In the genomic region with DNA sequence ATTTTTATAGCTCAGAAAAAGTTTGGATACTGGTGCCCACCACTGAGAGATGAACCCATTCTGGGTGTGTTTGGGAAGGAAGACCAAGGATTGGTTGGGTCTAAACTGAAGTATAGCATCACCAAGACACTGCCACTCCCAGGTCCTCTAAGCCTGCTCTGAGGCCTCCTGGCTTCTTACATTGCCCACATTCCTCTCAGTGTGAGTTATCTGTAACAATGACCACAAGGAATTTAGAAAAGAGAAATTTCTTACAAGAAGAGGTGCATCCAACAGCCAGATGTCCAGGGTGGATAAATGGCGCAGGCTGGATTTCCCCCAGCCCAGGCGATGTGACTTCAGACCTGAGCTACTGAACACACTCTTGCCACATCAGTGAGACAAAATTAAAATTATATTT, we compare ENCODE assay signal across 18 cellular contexts. TPM values are rescaled to one million over a fixed set of nuclear protein-coding genes. Genes with fewer than 3 reads are reported as not detected.
A peak's percentile ranks its signal among the peaks of the same experiment; 100 is the strongest.
DNase-seq lines count a peak whose midpoint lies in the region; ATAC-seq and TF ChIP-seq lines count a peak whose summit lies in the region.
"Had no signal": no experiment of that assay in that cellular context is flagged by ENCODE, and none has a peak within 500 bp of the region (broad histone marks: within the 10 kb centered on the region; RNA-seq: fewer than 3 reads in every experiment).

No MANE protein-coding gene starts in this region.

- no peak for TF ChIP-seq CTCF in AG10803 (conservative IDR thresholded peaks at IDR 0.05; ENCODE audit: low read length)
- TF ChIP-seq CTCF in brain microvascular endothelial cell (IDR thresholded peaks at IDR 0.05; ENCODE audit: low read depth, low read length, missing control alignments), result no peak
- TF ChIP-seq CTCF in CD4-positive, alpha-beta T cell (IDR thresholded peaks at IDR 0.05), result no peak

- in situ Hi-C loops in brain microvascular endothelial cell (cut with HindIII; ENCODE audit: low pct_ligation_motif_present, low sequenced_read_pairs), result loop anchor here (25.0 kb wide), 1 partner anchor 128 kb away; no protein-coding TSS in a partner anchor

- H3K36me3 ChIP-seq in brain microvascular endothelial cell (replicated peaks), result no peaks in the 10 kb centered on the region
- H3K36me3 ChIP-seq: BLaER1 had no signal

- ATAC-seq in GM21515 (IDR thresholded peaks at IDR 0.05; ENCODE audit: unreplicated experiment) (no peak), GM18861 (IDR thresholded peaks at IDR 0.05; ENCODE audit: unreplicated experiment) (no peak)
- no peak for ATAC-seq in stimulated activated memory B cell treated with anti-CD40 and anti-IgM and Interleukin-4, amounts not matched to agents 10 μg/mL and 1 μg/mL and 100 μg/mL, for 72 hours
- ATAC-seq in CD4-positive, alpha-beta T cell (ENCODE audit: poor library complexity), result no peak
- ATAC-seq: body of pancreas had no signal

- H3K9me3 ChIP-seq in CD4-positive, alpha-beta T cell (ENCODE audit: control insufficient read depth, low read length), result no peaks in the 10 kb centered on the region
- H3K9me3 ChIP-seq: BLaER1, body of pancreas had no signal

- no peak overlapping the region for H3K27ac ChIP-seq in brain microvascular endothelial cell
- no peak overlapping the region for H3K27ac ChIP-seq in CD4-positive, alpha-beta T cell (ENCODE audit: low read depth, low read length)
- H3K27ac ChIP-seq: BLaER1, body of pancreas had no signal

- no peaks in the 10 kb centered on the region for H3K27me3 ChIP-seq in brain microvascular endothelial cell (replicated peaks)
- H3K27me3 ChIP-seq in CD4-positive, alpha-beta T cell (ENCODE audit: control insufficient read depth, insufficient read depth, low read length), result peaks cover 9% of the 10 kb centered on the region
- H3K27me3 ChIP-seq: BLaER1, body of pancreas had no signal

- no peaks in the 10 kb centered on the region for H3K36me3 Mint-ChIP-seq in stimulated activated memory B cell treated with anti-CD40 and anti-IgM and Interleukin-4, amounts not matched to agents 10 μg/mL and 1 μg/mL and 100 μg/mL, for 72 hours
- no peaks in the 10 kb centered on the region for H3K36me3 Mint-ChIP-seq in CD4-positive, alpha-beta T cell (ENCODE audit: low read depth)

- H3K4me3 ChIP-seq in AG10803 (ENCODE audit: low read length) (no peak overlapping the region), brain microvascular endothelial cell (ENCODE audit: low read depth, low read length) (no peak overlapping the region)
- H3K4me3 ChIP-seq: BLaER1, body of pancreas had no signal

- H3K27ac Mint-ChIP-seq in stimulated activated memory B cell treated with anti-CD40 and anti-IgM and Interleukin-4, amounts not matched to agents 10 μg/mL and 1 μg/mL and 100 μg/mL, for 72 hours, result no peak overlapping the region
- no peak overlapping the region for H3K27ac Mint-ChIP-seq in CD4-positive, alpha-beta T cell
- H3K27ac Mint-ChIP-seq: activated T-helper 1 cell treated with anti-CD3 and anti-CD28 coated beads, Interleukin-12 subunit alpha, Interleukin-12 subunit beta, Interleukin-2, Interleukin-4 antibody, amounts not matched to agents 30 ng/mL and 10 ng/mL and 1 ng/mL, durations not matched to agents 14 hours and 24 hours and 36 hours; T-helper 1 cell treated with Interleukin-12 subunit alpha and Interleukin-12 subunit beta and Interleukin-4 antibody, amounts not matched to agents 30 μg/mL and 1 μg/mL, for 36 hours had no signal

- no peak for TF ChIP-seq EP300 in Ishikawa (IDR thresholded peaks at IDR 0.05; ENCODE audit: borderline replicate concordance)

- no peaks in the 10 kb centered on the region for H3K27me3 Mint-ChIP-seq in stimulated activated memory B cell treated with anti-CD40 and anti-IgM and Interleukin-4, amounts not matched to agents 10 μg/mL and 1 μg/mL and 100 μg/mL, for 72 hours
- H3K27me3 Mint-ChIP-seq in CD4-positive, alpha-beta T cell, result no peaks in the 10 kb centered on the region

- no peak overlapping the region for H3K4me3 Mint-ChIP-seq in stimulated activated memory B cell treated with anti-CD40 and anti-IgM and Interleukin-4, amounts not matched to agents 10 μg/mL and 1 μg/mL and 100 μg/mL, for 72 hours
- no peak overlapping the region for H3K4me3 Mint-ChIP-seq in CD4-positive, alpha-beta T cell
- H3K4me3 Mint-ChIP-seq: activated T-helper 1 cell treated with anti-CD3 and anti-CD28 coated beads, Interleukin-12 subunit alpha, Interleukin-12 subunit beta, Interleukin-2, Interleukin-4 antibody, amounts not matched to agents 30 ng/mL and 10 ng/mL and 1 ng/mL, durations not matched to agents 14 hours and 24 hours and 36 hours; T-helper 1 cell treated with Interleukin-12 subunit alpha and Interleukin-12 subunit beta and Interleukin-4 antibody, amounts not matched to agents 30 μg/mL and 1 μg/mL, for 36 hours had no signal

- TF ChIP-seq RAD21 in Ishikawa (IDR thresholded peaks at IDR 0.05; ENCODE audit: low read depth), result no peak

- peak; percentile 96 for DNase-seq in AG10803 (ENCODE audit: low read depth)
- DNase-seq in brain microvascular endothelial cell, result peak; percentile 89
- DNase-seq in kidney tubule cell (ENCODE audit: low spot score), result peak; percentile 96
- DNase-seq in CD4-positive, alpha-beta T cell, result no peak
- DNase-seq: activated CD4-positive, alpha-beta T cell treated with anti-CD3 and anti-CD28 coated beads for 48 hours; body of pancreas; GF-D8; midbrain; stimulated activated CD4-positive, alpha-beta T cell treated with anti-CD3 and anti-CD28 coated beads, Interleukin-4, amount 100 ng/mL, for 24 hours; stimulated activated naive CD4-positive, alpha-beta T cell had no signal

- intact Hi-C loops in CD4-positive, alpha-beta T cell (cut with DNase I, micrococcal nuclease), result no loop called here

- CTCF ChIA-PET in CD4-positive, alpha-beta T cell (lab: Charles Lee), result no interaction called here

- H3K9me3 Mint-ChIP-seq in stimulated activated memory B cell treated with anti-CD40 and anti-IgM and Interleukin-4, amounts not matched to agents 10 μg/mL and 1 μg/mL and 100 μg/mL, for 72 hours, result no peaks in the 10 kb centered on the region
- H3K9me3 Mint-ChIP-seq in CD4-positive, alpha-beta T cell, result no peaks in the 10 kb centered on the region
- H3K9me3 Mint-ChIP-seq: activated T-helper 1 cell treated with anti-CD3 and anti-CD28 coated beads, Interleukin-12 subunit alpha, Interleukin-12 subunit beta, Interleukin-2, Interleukin-4 antibody, amounts not matched to agents 30 ng/mL and 10 ng/mL and 1 ng/mL, durations not matched to agents 14 hours and 24 hours and 36 hours; T-helper 1 cell treated with Interleukin-12 subunit alpha and Interleukin-12 subunit beta and Interleukin-4 antibody, amounts not matched to agents 30 μg/mL and 1 μg/mL, for 36 hours had no signal

- POLR2A ChIA-PET in CD4-positive, alpha-beta T cell (lab: Charles Lee), result no interaction called here

- peaks cover 27% of the 10 kb centered on the region for H3K4me1 Mint-ChIP-seq in stimulated activated memory B cell treated with anti-CD40 and anti-IgM and Interleukin-4, amounts not matched to agents 10 μg/mL and 1 μg/mL and 100 μg/mL, for 72 hours
- peaks cover 8% of the 10 kb centered on the region for H3K4me1 Mint-ChIP-seq in CD4-positive, alpha-beta T cell (ENCODE audit: low read depth)

TF ChIP-seq in Ishikawa, 13 proteins besides CTCF, POLR2A, EP300 and RAD21:
- TF ChIP-seq NFIC (IDR thresholded peaks at IDR 0.05) (no peak), TEAD4 (IDR thresholded peaks at IDR 0.05) (peak; percentile 30; the same call in 1 of the 2 replicates)

RNA-seq across cellular contexts. Expression of gene GPR45, which starts 1.6 kb away (rescaled TPM):
- not detected for total RNA-seq in CD4-positive, alpha-beta T cell
- total RNA-seq: activated T-helper 1 cell treated with anti-CD3 and anti-CD28 coated beads, Interleukin-12 subunit alpha, Interleukin-12 subunit beta, Interleukin-2, Interleukin-4 antibody, amounts not matched to agents 30 ng/mL and 10 ng/mL and 1 ng/mL, durations not matched to agents 14 hours and 24 hours and 36 hours; body of pancreas; pulmonary artery endothelial cell had no signal

Comparison
In these comparisons a context has a peak if more than half of its experiments do, and no peak if none do; other contexts are left out.
1. DNase-seq: peak in AG10803 (single experiment), brain microvascular endothelial cell (single experiment) and kidney tubule cell (single experiment); none in CD4-positive, alpha-beta T cell (0 of 10).